9 cellular contexts compared by ENCODE assay signal in genomic region chr2:181411105-181411849, GRCh38. TPM values are rescaled to one million over a fixed set of nuclear protein-coding genes. Genes with fewer than 3 reads are reported as not detected.
DNase-seq lines count a peak whose midpoint lies in the region; ATAC-seq, FAIRE-seq and TF ChIP-seq lines count a peak whose summit lies in the region.
"Had no signal": no experiment of that assay in that cellular context is flagged by ENCODE, and none has a peak within 500 bp of the region (broad histone marks: within the 10 kb centered on the region; RNA-seq: fewer than 3 reads in every experiment).

No MANE protein-coding gene starts in this region.

- H3K27ac ChIP-seq in kidney (ENCODE audit: low read depth in 2 of 2, low read length in 2 of 2) (no peak overlapping the region), gastroesophageal sphincter (no peak overlapping the region), brain microvascular endothelial cell (no peak overlapping the region)
- H3K27ac ChIP-seq: A549 had no signal

- ATAC-seq in HG03108 (IDR thresholded peaks at IDR 0.05; ENCODE audit: unreplicated experiment), result peak; percentile 95
- ATAC-seq in gastroesophageal sphincter, result no peak
- ATAC-seq: A549 had no signal

- no CpG with 5 or more reads among the region's 5 CpGs for WGBS in gastroesophageal sphincter (ENCODE audit: low coverage in 1 of 2), 2 donors

- in situ Hi-C loops in brain microvascular endothelial cell (cut with HindIII; ENCODE audit: low pct_ligation_motif_present, low sequenced_read_pairs), result no loop called here

- H3K27me3 ChIP-seq in gastroesophageal sphincter, result no peaks in the 10 kb centered on the region
- H3K27me3 ChIP-seq in brain microvascular endothelial cell (replicated peaks), result no peaks in the 10 kb centered on the region

- H3K9me3 ChIP-seq in kidney (ENCODE audit: control insufficient read depth in 1 of 2, low read length in 2 of 2) (peaks cover 0 to 3% of the 10 kb centered on the region in 2 donors), gastroesophageal sphincter (peaks cover 0 to 7% (median 0%) of the 10 kb centered on the region in 3 donors)
- H3K9me3 ChIP-seq: A549 had no signal

- no peaks in the 10 kb centered on the region for H3K4me1 ChIP-seq in kidney (ENCODE audit: control insufficient read depth in 1 of 2, insufficient read depth in 1 of 2, low read depth in 1 of 2, low read length in 2 of 2)
- no peaks in the 10 kb centered on the region for H3K4me1 ChIP-seq in gastroesophageal sphincter
- H3K4me1 ChIP-seq: A549 had no signal

- no peak for FAIRE-seq in kidney (lab: Jason Lieb, UNC)
- FAIRE-seq: A549 had no signal

- H3K4me3 ChIP-seq in kidney (ENCODE audit: low read length in 2 of 2) (no peak overlapping the region), gastroesophageal sphincter (no peak overlapping the region), brain microvascular endothelial cell (ENCODE audit: low read depth, low read length) (no peak overlapping the region)
- H3K4me3 ChIP-seq: A549 had no signal

- H3K9ac ChIP-seq in kidney (ENCODE audit: low read length in 2 of 2), result no peak overlapping the region

- TF ChIP-seq CTCF in kidney (IDR thresholded peaks at IDR 0.05; ENCODE audit: borderline replicate concordance, extremely low read depth, insufficient read depth) (no peak), gastroesophageal sphincter (IDR thresholded peaks at IDR 0.05) (no peak), brain microvascular endothelial cell (IDR thresholded peaks at IDR 0.05; ENCODE audit: low read depth, low read length, missing control alignments) (no peak)

- peak; percentile 83 for DNase-seq in NCI-H748 (lab: John Stamatoyannopoulos, UW; ENCODE audit: unreplicated experiment)
- no peak for DNase-seq in NCI-H748 treated with DMSO at 0.1 percent for 48 hours (lab: John Stamatoyannopoulos, UW)
- DNase-seq in NCI-H2227 treated with DMSO at 0.1 percent for 48 hours (lab: John Stamatoyannopoulos, UW), result peak; percentile 25
- DNase-seq in kidney, result peak; percentile 71
- no peak for DNase-seq in brain microvascular endothelial cell
- DNase-seq in activated CD4-positive, CD25-positive, alpha-beta regulatory T cell (lab: John Stamatoyannopoulos, UW), result no peak

- no peak for TF ChIP-seq EP300 in gastroesophageal sphincter (IDR thresholded peaks at IDR 0.05)

- no peak for TF ChIP-seq POLR2A in gastroesophageal sphincter (IDR thresholded peaks at IDR 0.05)

- H3K36me3 ChIP-seq in kidney (ENCODE audit: control insufficient read depth in 1 of 2, insufficient read depth in 2 of 2, low read length in 2 of 2), result no peaks in the 10 kb centered on the region
- no peaks in the 10 kb centered on the region for H3K36me3 ChIP-seq in gastroesophageal sphincter
- H3K36me3 ChIP-seq in brain microvascular endothelial cell (replicated peaks), result no peaks in the 10 kb centered on the region

- intact Hi-C loops in kidney (cut with DNase I), result no loop called here

RNA-seq across cellular contexts. Expression of gene ITGA4, which starts 45.9 kb away (rescaled TPM):
- total RNA-seq in kidney, result 23.5 TPM
- polyA plus RNA-seq in kidney (ENCODE audit: insufficient read depth, low read depth, low replicate concordance), result 0.39 TPM
- total RNA-seq in gastroesophageal sphincter, result 1 to 10 TPM; 3.2 to 7.0 (median 4.6) TPM

Comparison
In these comparisons a context has a peak if more than half of its experiments do, and no peak if none do; other contexts are left out.
1. DNase-seq: peak in NCI-H748 (single experiment), NCI-H2227 treated with DMSO at 0.1 percent for 48 hours (single experiment) and kidney (single experiment); none in NCI-H748 treated with DMSO at 0.1 percent for 48 hours (single experiment), brain microvascular endothelial cell (single experiment) and activated CD4-positive, CD25-positive, alpha-beta regulatory T cell (0 of 4).